1 cellular context compared by ENCODE assay signal in genomic region chr13:80339841-80340642, GRCh38.
TF ChIP-seq lines count a peak whose summit lies in the region.

No MANE protein-coding gene starts in this region.

TF ChIP-seq in WTC11, 78 proteins besides CTCF, POLR2A, EP300 and RAD21 (continued from another document):
- TF ChIP-seq ZNF281 (CRISPR knock-in tag; IDR thresholded peaks at IDR 0.05) (no peak), E2F5 (CRISPR knock-in tag; IDR thresholded peaks at IDR 0.05) (no peak), ATF1 (CRISPR knock-in tag; IDR thresholded peaks at IDR 0.05) (no peak)
